Comparison of ENCODE assay signal across 8 cellular contexts in genomic region chr6:53792973-53793317, GRCh38. TPM values are rescaled to one million over a fixed set of nuclear protein-coding genes. Genes with fewer than 3 reads are reported as not detected.
DNase-seq lines count a peak whose midpoint lies in the region; ATAC-seq and TF ChIP-seq lines count a peak whose summit lies in the region.

No MANE protein-coding gene starts in this region.

- H3K4me3 ChIP-seq in HUES48 (ENCODE audit: low read depth, low read length) (peak overlapping the region; percentile 97), breast epithelium (peak overlapping the region in 2 of 3 donors; percentile 78 to 93), mesodermal cell (ENCODE audit: extremely low read depth, insufficient read depth, low read length, poor library complexity, severe bottlenecking) (peak overlapping the region; percentile 72)

- peak overlapping the region; percentile 81 for H3K27ac ChIP-seq in 22Rv1
- H3K27ac ChIP-seq in HUES48 (ENCODE audit: low read depth, low read length), result peak overlapping the region; percentile 69
- H3K27ac ChIP-seq in breast epithelium, result peak overlapping the region in 1 of 2 donors; percentile 88
- H3K27ac ChIP-seq in mesodermal cell (ENCODE audit: low read depth, low read length, severe bottlenecking), result no peak overlapping the region

- TF ChIP-seq CTCF in 22Rv1 (IDR thresholded peaks at IDR 0.05), result no peak
- TF ChIP-seq CTCF in breast epithelium (IDR thresholded peaks at IDR 0.05), result no peak

- intact Hi-C loops in breast epithelium (cut with DNase I; ENCODE audit: low total_unique reads), result loop anchor here (10.0 kb wide), 1 partner anchor 162 kb away; no protein-coding TSS in a partner anchor
- intact Hi-C loops in left colon (cut with DNase I, micrococcal nuclease), result loop anchor here in 1 of 2 donors (2.0 kb wide), 1 partner anchor 166 kb away; no protein-coding TSS in a partner anchor

- H3K27me3 ChIP-seq in HUES48 (ENCODE audit: control insufficient read depth, insufficient read depth, low read length) (peaks cover 24% of the 10 kb centered on the region), breast epithelium (no peaks in the 10 kb centered on the region)

- 63 to 87% methylated on average over 1 to 3 of the region's 3 CpGs for WGBS in mesodermal cell (ENCODE audit: insufficient coverage in 2 of 2), 2 experiments

- no peak for ATAC-seq in left colon

- no peaks in the 10 kb centered on the region for H3K36me3 ChIP-seq in HUES48 (ENCODE audit: control insufficient read depth, insufficient read depth, low read length)
- H3K36me3 ChIP-seq in breast epithelium, result no peaks in the 10 kb centered on the region
- H3K36me3 ChIP-seq in mesodermal cell (ENCODE audit: control insufficient read depth, insufficient read depth, low read length), result no peaks in the 10 kb centered on the region

- no peak for TF ChIP-seq POLR2A in breast epithelium (IDR thresholded peaks at IDR 0.05)

- H3K4me1 ChIP-seq in HUES48 (ENCODE audit: control insufficient read depth, insufficient read depth, low read length), result peaks cover 13% of the 10 kb centered on the region
- H3K4me1 ChIP-seq in breast epithelium, result peaks cover 3 to 8% of the 10 kb centered on the region in 2 donors
- H3K4me1 ChIP-seq in mesodermal cell (ENCODE audit: control insufficient read depth, insufficient read depth, low read length, poor library complexity, severe bottlenecking), result peaks cover 12% of the 10 kb centered on the region

- DNase-seq in breast epithelium (ENCODE audit: low spot score in 2 of 2), result no peak
- no peak for DNase-seq in left colon
- DNase-seq in hepatic stellate cell (ENCODE audit: low spot score), result no peak
- DNase-seq in T1000 (lab: John Stamatoyannopoulos, UW), result no peak
- no peak for DNase-seq in Ammon's horn (ENCODE audit: low spot score)

- peak overlapping the region; percentile 52; the same call in 1 of the 2 replicates for H3K9ac ChIP-seq in HUES48 (ENCODE audit: low read depth, low read length)

- no peaks in the 10 kb centered on the region for H3K9me3 ChIP-seq in HUES48 (ENCODE audit: control insufficient read depth, insufficient read depth, low read length)
- H3K9me3 ChIP-seq in breast epithelium, result peaks cover 0 to 11% of the 10 kb centered on the region in 2 donors
- no peaks in the 10 kb centered on the region for H3K9me3 ChIP-seq in mesodermal cell (ENCODE audit: control insufficient read depth, low read length)

RNA-seq across cellular contexts. Expression of gene LRRC1, which starts 1.9 kb away (rescaled TPM):
- total RNA-seq in breast epithelium (10 to 100 TPM; 10.1 to 37.9 (median 37.4) TPM), left colon (10 to 100 TPM; 69.2 to 85.7 TPM)
- polyA plus RNA-seq in mesodermal cell (2013, experiment 1 of 2), result 5.1 TPM
- 6.5 TPM for polyA plus RNA-seq in mesodermal cell (2013, experiment 2 of 2)
